In the genomic region with DNA sequence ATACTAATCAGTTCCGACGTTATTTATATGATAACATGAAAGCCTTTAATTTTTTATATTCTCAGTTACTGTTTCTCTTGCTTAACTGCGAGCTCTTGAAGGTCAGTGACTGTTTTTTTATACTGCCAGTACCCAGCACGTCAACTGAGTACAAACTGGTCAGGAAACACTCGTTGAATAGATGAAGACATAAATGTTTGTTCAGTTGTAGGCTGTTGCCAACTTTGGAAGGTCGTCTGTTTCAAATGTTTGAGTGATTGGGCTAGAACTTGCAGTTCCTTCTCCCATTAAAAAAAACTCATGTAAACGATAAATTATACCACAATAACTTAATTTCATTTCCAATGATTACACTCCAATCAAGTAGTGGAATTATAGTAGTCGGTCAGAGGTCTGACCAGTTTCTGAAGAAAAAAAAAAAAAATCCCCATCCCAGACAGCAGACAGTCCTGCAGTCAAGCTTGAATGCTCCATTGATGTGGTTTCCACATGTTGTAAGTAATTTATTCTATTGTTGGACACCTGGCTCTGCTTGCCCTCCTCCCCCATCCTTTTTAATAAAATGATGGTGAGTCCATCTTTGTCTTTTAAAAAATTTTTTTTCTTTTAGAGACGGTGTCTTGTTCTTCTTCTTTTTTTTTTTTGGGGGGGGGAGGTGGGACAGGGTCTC, we compare ENCODE assay signal across 11 cellular contexts.
A peak's percentile ranks its signal among the peaks of the same experiment; 100 is the strongest.
DNase-seq lines count a peak whose midpoint lies in the region; ATAC-seq and TF ChIP-seq lines count a peak whose summit lies in the region.
"Had no signal": no experiment of that assay in that cellular context is flagged by ENCODE, and none has a peak within 500 bp of the region (broad histone marks: within the 10 kb centered on the region; RNA-seq: fewer than 3 reads in every experiment).

No MANE protein-coding gene starts in this region.

- TF ChIP-seq CTCF in dorsolateral prefrontal cortex (IDR thresholded peaks at IDR 0.05 in 54 of 56, conservative IDR thresholded peaks at IDR 0.05 in 2 of 56; ENCODE audit: low read depth in 1 of 56, partially characterized antibody in 56 of 56): no peak
- no peak for TF ChIP-seq CTCF in right lobe of liver (IDR thresholded peaks at IDR 0.05)
- TF ChIP-seq CTCF in foreskin keratinocyte (conservative IDR thresholded peaks at IDR 0.05): no peak

- DNase-seq in NCI-H146 treated with DMSO at 0.1 percent for 48 hours (lab: John Stamatoyannopoulos, UW; ENCODE audit: unreplicated experiment) (peak; percentile 79), dorsolateral prefrontal cortex (no peak), right lobe of liver (no peak), cerebellar nuclear complex (lab: John Stamatoyannopoulos, UW) (no peak), foreskin keratinocyte (no peak), cerebellar cortex (ENCODE audit: low spot score) (no peak)
- DNase-seq: activated CD8-positive, alpha-beta memory T cell treated with anti-CD3 and anti-CD28 coated beads, Interleukin-2, amount 50 U/mL, for 4 hours; DMS79 treated with DMSO at 0.1 percent for 48 hours; NCI-H524 treated with DMSO at 0.1 percent for 48 hours had no signal

- H4K20me1 ChIP-seq in BLaER1 treated with 17β-estradiol and CSF1 and Interleukin-3, amounts not matched to agents 10 nM and 100 nM: peaks cover 0 to 10% (median 0%) of the 10 kb centered on the region in 11 experiments; a peak in 1 of 22 replicates

- TF ChIP-seq POLR2A in right lobe of liver (IDR thresholded peaks at IDR 0.05): no peak

- no peaks in the 10 kb centered on the region for H3K36me3 ChIP-seq in BLaER1 treated with 17β-estradiol and CSF1 and Interleukin-3, amounts not matched to agents 10 nM and 100 nM
- no peaks in the 10 kb centered on the region for H3K36me3 ChIP-seq in right lobe of liver

- intact Hi-C loops in dorsolateral prefrontal cortex (cut with DNase I): no loop called here
- intact Hi-C loops in right lobe of liver (cut with DNase I): no loop called here

- no peaks in the 10 kb centered on the region for H3K27me3 ChIP-seq in BLaER1 treated with 17β-estradiol and CSF1 and Interleukin-3, amounts not matched to agents 10 nM and 100 nM
- H3K27me3 ChIP-seq in dorsolateral prefrontal cortex (no peaks in the 10 kb centered on the region), right lobe of liver (no peaks in the 10 kb centered on the region), foreskin keratinocyte (no peaks in the 10 kb centered on the region)

- ATAC-seq in right lobe of liver: peak; percentile 62 to 76 (median 66)
- ATAC-seq in foreskin keratinocyte: no peak
- no peak for ATAC-seq in HG03095 (IDR thresholded peaks at IDR 0.05; ENCODE audit: unreplicated experiment)

- peak overlapping the region in 10 of 11 experiments; percentile 32 to 72 (median 62); a peak in 18 of 22 replicates for H3K4me2 ChIP-seq in BLaER1 treated with 17β-estradiol and CSF1 and Interleukin-3, amounts not matched to agents 10 nM and 100 nM

- peaks cover 13 to 37% (median 26%) of the 10 kb centered on the region in 10 experiments for H3K4me1 ChIP-seq in BLaER1 treated with 17β-estradiol and CSF1 and Interleukin-3, amounts not matched to agents 10 nM and 100 nM
- H3K4me1 ChIP-seq in right lobe of liver (peaks cover 0 to 9% (median 0%) of the 10 kb centered on the region in 4 donors), foreskin keratinocyte (no peaks in the 10 kb centered on the region)

- WGBS in right lobe of liver (ENCODE audit: insufficient coverage, low coverage, low lambda C conversion rate, missing lambda C conversion rate): 29% methylated on average over 9 of the region's 9 CpGs

- peak overlapping the region in 2 of 11 experiments; percentile 11 to 54; a peak in 2 of 22 replicates for H3K27ac ChIP-seq in BLaER1 treated with 17β-estradiol and CSF1 and Interleukin-3, amounts not matched to agents 10 nM and 100 nM
- H3K27ac ChIP-seq in dorsolateral prefrontal cortex (peak overlapping the region in 50 of 59 donors; percentile 3 to 81 (median 52)), right lobe of liver (no peak overlapping the region), foreskin keratinocyte (no peak overlapping the region)

- no peak overlapping the region for H3K4me3 ChIP-seq in BLaER1 treated with 17β-estradiol and CSF1 and Interleukin-3, amounts not matched to agents 10 nM and 100 nM
- H3K4me3 ChIP-seq in dorsolateral prefrontal cortex: peak overlapping the region in 4 of 59 donors; percentile 10 to 27 (median 16)
- no peak overlapping the region for H3K4me3 ChIP-seq in right lobe of liver

- H3K9ac ChIP-seq in BLaER1 treated with 17β-estradiol and CSF1 and Interleukin-3, amounts not matched to agents 10 nM and 100 nM: peak overlapping the region in 1 of 11 experiments; percentile 21; a peak in 1 of 22 replicates

- no peaks in the 10 kb centered on the region for H3K9me3 ChIP-seq in BLaER1 treated with 17β-estradiol and CSF1 and Interleukin-3, amounts not matched to agents 10 nM and 100 nM (replicated peaks in 1 of 11)
- no peaks in the 10 kb centered on the region for H3K9me3 ChIP-seq in right lobe of liver

Comparison
In these comparisons a context has a peak if more than half of its experiments do, and no peak if none do; other contexts are left out.
1. H3K27ac ChIP-seq: peak in dorsolateral prefrontal cortex (50 of 59); none in right lobe of liver (0 of 3) and foreskin keratinocyte (single experiment).
2. ATAC-seq: peak in right lobe of liver (4 of 4); none in foreskin keratinocyte (single experiment) and HG03095 (single experiment).